ENCODE assay signal across 1 cellular context in the genomic region with DNA sequence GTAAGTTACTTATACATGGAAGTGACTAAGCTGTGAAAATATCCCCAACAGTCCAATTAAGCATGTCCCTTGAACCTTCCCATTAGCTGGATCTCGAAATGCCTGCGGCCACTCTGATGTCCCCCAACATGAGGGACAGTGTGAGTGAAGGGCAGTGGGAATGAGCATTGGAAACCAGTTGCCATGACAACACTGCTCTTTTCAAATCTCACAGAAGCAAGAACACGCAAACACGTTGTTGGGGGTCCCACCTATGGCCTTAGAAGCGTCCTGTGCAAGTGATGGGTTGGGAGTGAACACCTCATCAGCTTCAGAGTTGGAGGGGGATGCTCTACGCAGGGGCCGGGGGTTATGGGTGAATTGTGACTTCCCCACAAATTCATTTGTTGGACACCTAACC.
TF ChIP-seq lines count a peak whose summit lies in the region.

No MANE protein-coding gene starts in this region.

TF ChIP-seq in endothelial cell of umbilical vein, 7 proteins besides CTCF, POLR2A, EP300 and RAD21 (continued from another document):
- TF ChIP-seq, protein P1, sequence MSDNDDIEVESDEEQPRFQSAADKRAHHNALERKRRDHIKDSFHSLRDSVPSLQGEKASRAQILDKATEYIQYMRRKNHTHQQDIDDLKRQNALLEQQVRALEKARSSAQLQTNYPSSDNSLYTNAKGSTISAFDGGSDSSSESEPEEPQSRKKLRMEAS (IDR thresholded peaks at IDR 0.05; ENCODE audit: insufficient read depth, insufficient read length) = no peak
- TF ChIP-seq JUN (IDR thresholded peaks at IDR 0.05; ENCODE audit: borderline replicate concordance, insufficient read depth, insufficient read length, low read depth) (no peak), FOS (IDR thresholded peaks at IDR 0.05; ENCODE audit: borderline replicate concordance, insufficient read depth, low read length) (no peak), EZH2 (IDR thresholded peaks at IDR 0.05; ENCODE audit: borderline replicate concordance, low read depth, low read length, severe bottlenecking) (no peak), GATA2 (IDR thresholded peaks at IDR 0.05; ENCODE audit: insufficient read depth, insufficient read length, low read depth, low read length) (no peak)
